20 cellular contexts compared by ENCODE assay signal in genomic region chr9:28332648-28333047, GRCh38.
"Had no signal": no experiment of that assay in that cellular context is flagged by ENCODE, and none has a peak within 500 bp of the region (broad histone marks: within the 10 kb centered on the region; RNA-seq: fewer than 3 reads in every experiment).

No MANE protein-coding gene starts in this region.

- H3K4me2 ChIP-seq: KMS-11 had no signal

- DNase-seq: activated CD4-positive, alpha-beta T cell treated with anti-CD3 and anti-CD28 coated beads for 4 hours; activated CD8-positive, alpha-beta memory T cell treated with anti-CD3 and anti-CD28 coated beads, Interleukin-2, amount 50 U/mL, for 4 hours; activated CD8-positive, alpha-beta T cell treated with anti-CD3 and anti-CD28 coated beads for 36 hours; activated naive CD4-positive, alpha-beta T cell treated with anti-CD3 and anti-CD28 coated beads, Interleukin-2, amount 50 U/mL, for 16 hours; activated naive CD8-positive, alpha-beta T cell treated with anti-CD3 and anti-CD28 coated beads, Interleukin-2, amount 10 ng/mL, durations not matched to agents 7 days and 5 days; adrenal gland; anterior cingulate cortex; cerebellar nuclear complex; NCI-H1092; NCI-H2029; NCI-H2107; NCI-H2171 treated with DMSO at 0.1 percent for 48 hours; NCI-H226; NCI-H526; NK-92 treated with Interleukin-12 subunit alpha and Interleukin-12 subunit beta, amount 100 ng/mL, for 24 hours; OCI-M1; SW 1271 had no signal

- H3K36me3 ChIP-seq: adrenal gland had no signal

- H3K9ac ChIP-seq: KMS-11 had no signal

- H3K27ac ChIP-seq: adrenal gland, KMS-11, SK-N-MC had no signal

- FAIRE-seq: RCC 7860 had no signal

- H3K4me3 ChIP-seq: adrenal gland, SK-N-MC had no signal

- H3K27me3 ChIP-seq: adrenal gland had no signal

- H3K4me1 ChIP-seq: adrenal gland had no signal
